14 cellular contexts compared by ENCODE assay signal in the genomic region with DNA sequence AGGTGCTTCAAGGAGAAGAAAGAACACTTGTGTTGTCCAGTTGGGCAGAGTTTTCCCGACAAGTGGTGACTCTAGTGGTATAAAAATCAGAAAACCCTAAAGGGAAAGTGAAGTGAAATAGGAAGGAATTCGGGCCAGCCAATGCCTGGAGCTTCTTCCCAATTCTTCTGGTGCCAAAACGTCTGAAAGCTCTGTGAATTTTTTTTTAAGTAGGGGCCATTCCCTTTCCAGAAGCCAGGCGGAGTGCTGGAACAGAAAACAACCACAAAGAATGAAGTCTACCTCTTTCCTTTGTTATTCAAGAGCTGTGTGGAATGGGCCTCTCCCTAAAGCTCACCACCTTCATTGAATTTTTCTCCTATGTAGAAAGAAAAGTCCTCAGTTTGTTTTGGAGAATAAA. TPM values are rescaled to one million over a fixed set of nuclear protein-coding genes. Genes with fewer than 3 reads are reported as not detected.
DNase-seq lines count a peak whose midpoint lies in the region; ATAC-seq and TF ChIP-seq lines count a peak whose summit lies in the region.
"Had no signal": no experiment of that assay in that cellular context is flagged by ENCODE, and none has a peak within 500 bp of the region (broad histone marks: within the 10 kb centered on the region; RNA-seq: fewer than 3 reads in every experiment).

No MANE protein-coding gene starts in this region.

- H2BK15ac ChIP-seq in IMR-90 (ENCODE audit: low read depth, low read length) = no peak overlapping the region
- no peak overlapping the region for H2BK15ac ChIP-seq in mesendoderm (replicated peaks; ENCODE audit: low read depth)

- POLR2A ChIA-PET in IMR-90 (lab: Charles Lee; ENCODE audit: unreplicated experiment) (no interaction called here), HEK293T (lab: Yijun Ruan, JAX) (no interaction called here)
- POLR2A ChIA-PET in CD4-positive, alpha-beta T cell (lab: Charles Lee) = no interaction called here

- no peaks in the 10 kb centered on the region for H3K4me1 Mint-ChIP-seq in CD4-positive, alpha-beta T cell (ENCODE audit: low read depth)
- H3K4me1 Mint-ChIP-seq: activated CD4-positive, alpha-beta T cell treated with anti-CD3 and anti-CD28 coated beads for 36 hours; activated T-helper 17 cell treated with anti-CD3 and anti-CD28 coated beads, Interleukin-2, amount 50 U/mL, for 72 hours; naive thymus-derived CD8-positive, alpha-beta T cell; stimulated activated naive B cell treated with anti-CD40 and anti-IgM and Interleukin-4, amounts not matched to agents 10 μg/mL and 1 μg/mL and 100 μg/mL, for 72 hours had no signal

- dilution Hi-C loops in IMR-90 (cut with HindIII; ENCODE audit: low sequenced_read_pairs, unreplicated experiment) = no loop called here

- 0 out of 2 replicates have a peak overlapping the region, but pooled peaks have one; percentile 64 for H3K18ac ChIP-seq in IMR-90 (ENCODE audit: low read depth, low read length)
- peak overlapping the region; percentile 47 for H3K18ac ChIP-seq in mesendoderm (ENCODE audit: low read length)

- in situ Hi-C loops in IMR-90 (cut with MboI; ENCODE audit: low sequenced_read_pairs) = no loop called here

- H3K27ac Mint-ChIP-seq in CD4-positive, alpha-beta T cell = no peak overlapping the region
- H3K27ac Mint-ChIP-seq: activated CD4-positive, alpha-beta T cell treated with anti-CD3 and anti-CD28 coated beads for 36 hours; activated T-helper 17 cell treated with anti-CD3 and anti-CD28 coated beads, Interleukin-2, amount 50 U/mL, for 72 hours; naive thymus-derived CD8-positive, alpha-beta T cell; stimulated activated naive B cell treated with anti-CD40 and anti-IgM and Interleukin-4, amounts not matched to agents 10 μg/mL and 1 μg/mL and 100 μg/mL, for 72 hours had no signal

- TF ChIP-seq CTCF in IMR-90 (conservative IDR thresholded peaks at IDR 0.05; ENCODE audit: low read depth, low read length) = peak; percentile 24; the same call in 1 of the 2 replicates
- peak; percentile 31 to 44 (median 39) for TF ChIP-seq CTCF in esophagus muscularis mucosa (IDR thresholded peaks at IDR 0.05)
- no peak for TF ChIP-seq CTCF in CD4-positive, alpha-beta T cell (IDR thresholded peaks at IDR 0.05)

- intact Hi-C loops in IMR-90 (cut with micrococcal nuclease) (no loop called here), esophagus muscularis mucosa (cut with DNase I) (no loop called here)
- intact Hi-C loops in CD4-positive, alpha-beta T cell (cut with DNase I, micrococcal nuclease) = no loop called here

- H3K56ac ChIP-seq in IMR-90 (ENCODE audit: extremely low read depth, insufficient read depth, low read length) = no peak overlapping the region
- H3K56ac ChIP-seq in mesendoderm (ENCODE audit: low read length) = no peak overlapping the region

- H4K91ac ChIP-seq in IMR-90 (ENCODE audit: insufficient read depth, low read depth, low read length) = no peak overlapping the region

- H3K27me3 Mint-ChIP-seq in CD4-positive, alpha-beta T cell = no peaks in the 10 kb centered on the region
- H3K27me3 Mint-ChIP-seq: activated CD4-positive, alpha-beta T cell treated with anti-CD3 and anti-CD28 coated beads for 36 hours; activated T-helper 17 cell treated with anti-CD3 and anti-CD28 coated beads, Interleukin-2, amount 50 U/mL, for 72 hours; naive thymus-derived CD8-positive, alpha-beta T cell; stimulated activated naive B cell treated with anti-CD40 and anti-IgM and Interleukin-4, amounts not matched to agents 10 μg/mL and 1 μg/mL and 100 μg/mL, for 72 hours had no signal

- H2BK5ac ChIP-seq in IMR-90 (ENCODE audit: low read depth, low read length, poor library complexity, severe bottlenecking) (no peak overlapping the region), mesendoderm (ENCODE audit: low read length) (no peak overlapping the region)

- ATAC-seq in IMR-90 (ENCODE audit: low read depth) (no peak), SK-N-SH treated with all-trans-retinoic acid at 6 μM for 48 hours (no peak)
- ATAC-seq in CD4-positive, alpha-beta T cell (ENCODE audit: poor library complexity) = no peak
- ATAC-seq: activated CD4-positive, alpha-beta T cell treated with anti-CD3 and anti-CD28 coated beads for 36 hours; activated T-helper 17 cell treated with anti-CD3 and anti-CD28 coated beads, Interleukin-2, amount 50 U/mL, for 72 hours; naive thymus-derived CD8-positive, alpha-beta T cell; stimulated activated naive B cell treated with anti-CD40 and anti-IgM and Interleukin-4, amounts not matched to agents 10 μg/mL and 1 μg/mL and 100 μg/mL, for 72 hours had no signal

- no peak overlapping the region for H2AK9ac ChIP-seq in IMR-90 (replicated peaks; ENCODE audit: low read depth, low read length, poor library complexity)

- CTCF ChIA-PET in IMR-90 (lab: Yijun Ruan, JAX) = interaction anchor here (0.7 kb wide), 1 partner anchor 259 kb away, joined by 3 read pairs; no protein-coding TSS in a partner anchor
- CTCF ChIA-PET in HEK293T (lab: Yijun Ruan, JAX) = interaction anchor here (1.0 kb wide), 1 partner anchor 118 kb away, joined by 6 read pairs; no protein-coding TSS in a partner anchor
- CTCF ChIA-PET in CD4-positive, alpha-beta T cell (lab: Charles Lee) = no interaction called here

- H4K8ac ChIP-seq in IMR-90 (ENCODE audit: low read depth in 2 of 2, low read length in 2 of 2) (no peak overlapping the region), mesendoderm (ENCODE audit: low read depth, low read length) (no peak overlapping the region)

- H3K4me2 ChIP-seq in IMR-90 (ENCODE audit: low read depth, low read length) (no peak overlapping the region), mesendoderm (ENCODE audit: low read length) (no peak overlapping the region)
- H3K4me2 ChIP-seq: BLaER1 treated with 17β-estradiol and CSF1 and Interleukin-3, amounts not matched to agents 10 nM and 100 nM had no signal

- H3K9me3 ChIP-seq in IMR-90 (ENCODE audit: control insufficient read depth, insufficient read depth, low read length) (no peaks in the 10 kb centered on the region), esophagus muscularis mucosa (no peaks in the 10 kb centered on the region)
- no peaks in the 10 kb centered on the region for H3K9me3 ChIP-seq in CD4-positive, alpha-beta T cell (ENCODE audit: control insufficient read depth, low read length)
- H3K9me3 ChIP-seq: BLaER1 treated with 17β-estradiol and CSF1 and Interleukin-3, amounts not matched to agents 10 nM and 100 nM had no signal

- H3K79me1 ChIP-seq in IMR-90 (ENCODE audit: low read depth in 1 of 2, low read length in 2 of 2) (no peaks in the 10 kb centered on the region), mesendoderm (ENCODE audit: low read length) (no peaks in the 10 kb centered on the region)

- H3K4me3 ChIP-seq in IMR-90 (ENCODE audit: insufficient read depth, low read depth, low read length) (no peak overlapping the region), esophagus muscularis mucosa (no peak overlapping the region), mesendoderm (ENCODE audit: low read length) (no peak overlapping the region)
- H3K4me3 ChIP-seq: BLaER1 treated with 17β-estradiol and CSF1 and Interleukin-3, amounts not matched to agents 10 nM and 100 nM; SJCRH30 had no signal

- H3K4ac ChIP-seq in IMR-90 (ENCODE audit: low read depth, low read length) (no peak overlapping the region), mesendoderm (ENCODE audit: low read depth, low read length) (no peak overlapping the region)

- no peak for TF ChIP-seq EP300 in esophagus muscularis mucosa (IDR thresholded peaks at IDR 0.05)

- TF ChIP-seq POLR2A in IMR-90 (IDR thresholded peaks at IDR 0.05; ENCODE audit: low read depth, low read length) (no peak), esophagus muscularis mucosa (IDR thresholded peaks at IDR 0.05; ENCODE audit: low read depth) (no peak)

- H4K5ac ChIP-seq in IMR-90 (ENCODE audit: low read depth, low read length) = no peak overlapping the region; the same call in 1 of the 2 replicates
- no peak overlapping the region for H4K5ac ChIP-seq in mesendoderm (ENCODE audit: low read length)

- DNase-seq in AG08396 (ENCODE audit: low spot score) (peak; percentile 14), IMR-90 (peak; percentile 8), esophagus muscularis mucosa (ENCODE audit: extremely low spot score) (no peak), mesendoderm (peak; percentile 91), HEK293T (ENCODE audit: extremely low spot score) (no peak), amniotic stem cell (lab: John Stamatoyannopoulos, UW) (no peak)
- DNase-seq in CD4-positive, alpha-beta T cell = no peak
- DNase-seq: activated CD4-positive, alpha-beta T cell treated with anti-CD3 and anti-CD28 coated beads for 36 hours; naive thymus-derived CD8-positive, alpha-beta T cell; stimulated activated naive B cell treated with anti-CD40 and anti-IgM and Interleukin-4, amounts not matched to agents 10 μg/mL and 1 μg/mL and 100 μg/mL, for 72 hours had no signal

- no peak overlapping the region for H3K14ac ChIP-seq in IMR-90 (replicated peaks; ENCODE audit: low read depth, low read length)

- BruUV-seq in IMR-90 (replicated peaks; lab: Mats Ljungman, UMichigan) = no TSS peak

- no peak overlapping the region for H3K4me3 Mint-ChIP-seq in CD4-positive, alpha-beta T cell
- H3K4me3 Mint-ChIP-seq: activated CD4-positive, alpha-beta T cell treated with anti-CD3 and anti-CD28 coated beads for 36 hours; activated T-helper 17 cell treated with anti-CD3 and anti-CD28 coated beads, Interleukin-2, amount 50 U/mL, for 72 hours; naive thymus-derived CD8-positive, alpha-beta T cell; stimulated activated naive B cell treated with anti-CD40 and anti-IgM and Interleukin-4, amounts not matched to agents 10 μg/mL and 1 μg/mL and 100 μg/mL, for 72 hours had no signal

- no peaks in the 10 kb centered on the region for H3K36me3 ChIP-seq in IMR-90 (ENCODE audit: control insufficient read depth, insufficient read depth, low read length)
- H3K36me3 ChIP-seq in esophagus muscularis mucosa = no peaks in the 10 kb centered on the region
- H3K36me3 ChIP-seq in mesendoderm (ENCODE audit: control insufficient read depth, insufficient read depth, low read length) = no peaks in the 10 kb centered on the region
- H3K36me3 ChIP-seq: BLaER1 treated with 17β-estradiol and CSF1 and Interleukin-3, amounts not matched to agents 10 nM and 100 nM; SJCRH30 had no signal

- H3K27ac ChIP-seq in IMR-90 (ENCODE audit: insufficient read depth, low read length) = no peak overlapping the region
- peak overlapping the region; percentile 53 to 66 (median 64) for H3K27ac ChIP-seq in esophagus muscularis mucosa (replicated peaks in 1 of 4)
- peak overlapping the region; percentile 8 for H3K27ac ChIP-seq in mesendoderm (ENCODE audit: low read depth, low read length)
- no peak overlapping the region for H3K27ac ChIP-seq in CD4-positive, alpha-beta T cell (ENCODE audit: low read depth, low read length)
- H3K27ac ChIP-seq: BLaER1 treated with 17β-estradiol and CSF1 and Interleukin-3, amounts not matched to agents 10 nM and 100 nM; SJCRH30 had no signal

- H3K27me3 ChIP-seq in IMR-90 (ENCODE audit: control insufficient read depth, insufficient read depth, low read length) (peaks cover 3% of the 10 kb centered on the region; the same call in 1 of the 2 replicates), esophagus muscularis mucosa (no peaks in the 10 kb centered on the region), mesendoderm (ENCODE audit: insufficient read depth, low read length, poor library complexity) (no peaks in the 10 kb centered on the region)
- H3K27me3 ChIP-seq in CD4-positive, alpha-beta T cell (ENCODE audit: control insufficient read depth, insufficient read depth, low read length) = no peaks in the 10 kb centered on the region
- H3K27me3 ChIP-seq: BLaER1 treated with 17β-estradiol and CSF1 and Interleukin-3, amounts not matched to agents 10 nM and 100 nM; SJCRH30 had no signal

- H4K20me1 ChIP-seq in IMR-90 (ENCODE audit: insufficient read depth, low read length) = no peaks in the 10 kb centered on the region
- H4K20me1 ChIP-seq: BLaER1 treated with 17β-estradiol and CSF1 and Interleukin-3, amounts not matched to agents 10 nM and 100 nM had no signal

- no peak overlapping the region for H3K9ac ChIP-seq in IMR-90 (ENCODE audit: low read depth, low read length)
- no peak overlapping the region for H3K9ac ChIP-seq in mesendoderm (ENCODE audit: low read length)
- H3K9ac ChIP-seq: BLaER1 treated with 17β-estradiol and CSF1 and Interleukin-3, amounts not matched to agents 10 nM and 100 nM had no signal

- H3K9me3 Mint-ChIP-seq in CD4-positive, alpha-beta T cell = no peaks in the 10 kb centered on the region
- H3K9me3 Mint-ChIP-seq: activated T-helper 17 cell treated with anti-CD3 and anti-CD28 coated beads, Interleukin-2, amount 50 U/mL, for 72 hours had no signal

- H2BK20ac ChIP-seq in IMR-90 (ENCODE audit: low read depth, low read length) = no peak overlapping the region

- WGBS in IMR-90 (ENCODE audit: extremely low coverage in 2 of 2, insufficient read length in 1 of 2), 2 experiments = no CpG with 5 or more reads among the region's 4 CpGs
- WGBS in esophagus muscularis mucosa = 41% methylated on average over 4 of the region's 4 CpGs
- WGBS in mesendoderm (ENCODE audit: extremely low coverage, insufficient coverage, low lambda C conversion rate) = no CpG with 5 or more reads among the region's 4 CpGs

- TF ChIP-seq RAD21 in IMR-90 (IDR thresholded peaks at IDR 0.05; ENCODE audit: low read length) = peak; percentile 27; the same call in 1 of the 2 replicates

- H3K36me3 Mint-ChIP-seq in CD4-positive, alpha-beta T cell (ENCODE audit: low read depth) = no peaks in the 10 kb centered on the region
- H3K36me3 Mint-ChIP-seq: naive thymus-derived CD8-positive, alpha-beta T cell; stimulated activated naive B cell treated with anti-CD40 and anti-IgM and Interleukin-4, amounts not matched to agents 10 μg/mL and 1 μg/mL and 100 μg/mL, for 72 hours had no signal

- no peaks in the 10 kb centered on the region for H3K79me2 ChIP-seq in mesendoderm (ENCODE audit: control insufficient read depth, insufficient read depth, low read length)

- H2AK5ac ChIP-seq in IMR-90 (ENCODE audit: low read depth, low read length) = no peak overlapping the region
- H2AK5ac ChIP-seq in mesendoderm (ENCODE audit: low read length) = no peak overlapping the region

- no peak overlapping the region for H2BK120ac ChIP-seq in IMR-90 (ENCODE audit: low read depth, low read length)
- no peak overlapping the region for H2BK120ac ChIP-seq in mesendoderm (ENCODE audit: low read depth, low read length)

- 0 out of 2 replicates have a peak, but pooled peaks cover 3% of the 10 kb centered on the region for H3K9me1 ChIP-seq in IMR-90 (ENCODE audit: insufficient read depth, low read length)

- no peak overlapping the region for H2AFZ ChIP-seq in IMR-90 (replicated peaks; ENCODE audit: low read length, poor library complexity)

- H3K23ac ChIP-seq in IMR-90 (ENCODE audit: low read depth, low read length) = no peak overlapping the region
- no peak overlapping the region for H3K23ac ChIP-seq in mesendoderm (ENCODE audit: low read length)

- H3K4me1 ChIP-seq in IMR-90 (ENCODE audit: control insufficient read depth, insufficient read depth, low read length) (peaks cover 3% of the 10 kb centered on the region; the same call in 1 of the 2 replicates), esophagus muscularis mucosa (peaks cover 29 to 62% (median 55%) of the 10 kb centered on the region in 4 donors), mesendoderm (ENCODE audit: control insufficient read depth, low read depth, low read length) (peaks cover 7% of the 10 kb centered on the region)
- H3K4me1 ChIP-seq: SJCRH30 had no signal

RNA-seq across cellular contexts. Expression of a gene that starts 43.1 kb away (rescaled TPM):
- total RNA-seq in IMR-90 (2012; rRNA removed) (under 0.01 TPM in 2 replicates), esophagus muscularis mucosa (10 to 100 TPM; 13.8 to 22.8 (median 17.1) TPM)
- polyA plus RNA-seq in IMR-90 (2012; rRNA removed) = 0.03 TPM in 2 replicates
- 0.01 TPM in 1 of 2 replicates, not detected in the other for polyA plus RNA-seq in IMR-90 (2012; cell fraction: cytosol; rRNA removed)
- polyA plus RNA-seq in IMR-90 (2012; cell fraction: nucleus; rRNA removed; ENCODE audit: low replicate concordance) = 0.25 TPM in 1 of 2 replicates, not detected in the other
- polyA plus RNA-seq in mesendoderm (2013, experiment 1 of 2) = 0.90 TPM
- polyA plus RNA-seq in mesendoderm (2013, experiment 2 of 2) = 1.1 TPM
- total RNA-seq in CD4-positive, alpha-beta T cell = not detected
- total RNA-seq: activated CD4-positive, alpha-beta T cell treated with anti-CD3 and anti-CD28 coated beads for 36 hours; activated T-helper 17 cell treated with anti-CD3 and anti-CD28 coated beads, Interleukin-2, amount 50 U/mL, for 72 hours; naive thymus-derived CD8-positive, alpha-beta T cell had no signal
- polyA plus RNA-seq: naive thymus-derived CD8-positive, alpha-beta T cell had no signal

Comparison
In these comparisons a context has a peak if more than half of its experiments do, and no peak if none do; other contexts are left out.
1. DNase-seq: peak in AG08396 (single experiment), IMR-90 (single experiment) and mesendoderm (single experiment); none in esophagus muscularis mucosa (single experiment), HEK293T (single experiment), amniotic stem cell (single experiment) and CD4-positive, alpha-beta T cell (0 of 10).
2. H3K27ac ChIP-seq: peak in esophagus muscularis mucosa (4 of 4) and mesendoderm (single experiment); none in IMR-90 (single experiment) and CD4-positive, alpha-beta T cell (single experiment).
3. RNA of a gene that starts 43.1 kb away (total RNA-seq): 13.8 to 22.8 TPM in esophagus muscularis mucosa; not detected in CD4-positive, alpha-beta T cell and under 0.01 TPM in IMR-90; every median in the first group is over 10 times any median in the second.